8 cellular contexts compared by ENCODE assay signal in the genomic region with DNA sequence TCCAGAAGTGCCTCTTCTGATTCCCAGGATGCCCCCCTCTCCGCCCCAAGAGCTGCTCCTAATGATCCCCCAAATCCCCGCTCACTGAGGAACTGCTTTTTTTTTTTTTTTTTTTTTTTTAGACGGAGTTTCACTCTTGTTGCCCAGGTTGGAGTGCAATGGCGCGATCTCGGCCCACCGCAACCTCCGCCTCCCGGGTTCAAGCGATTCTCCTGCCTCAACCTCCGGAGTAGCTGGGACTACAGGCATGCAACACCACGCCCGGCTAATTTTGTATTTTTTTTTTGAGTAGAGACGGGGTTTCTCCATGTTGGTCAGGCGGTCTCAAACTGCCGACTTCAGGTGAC. TPM values are rescaled to one million over a fixed set of nuclear protein-coding genes. Genes with fewer than 3 reads are reported as not detected.
DNase-seq lines count a peak whose midpoint lies in the region; ATAC-seq and TF ChIP-seq lines count a peak whose summit lies in the region.
"Not testable (repeated sequence)": the region's sequence is repeated elsewhere in the genome, so short reads cannot be mapped to it uniquely, and the experiment has no call there.

No MANE protein-coding gene starts in this region.

- BruUV-seq in A673 (replicated peaks; lab: Mats Ljungman, UMichigan) = not testable (repeated sequence)

- peak overlapping the region; percentile 98 for H3K27ac Mint-ChIP-seq in activated naive CD8-positive, alpha-beta T cell treated with anti-CD3 and anti-CD28 coated beads for 36 hours
- peak overlapping the region; percentile 96 to 97 for H3K27ac Mint-ChIP-seq in effector memory CD8-positive, alpha-beta T cell
- peak overlapping the region in 9 of 10 donors; percentile 53 to 99 (median 98) for H3K27ac Mint-ChIP-seq in naive thymus-derived CD8-positive, alpha-beta T cell

- peaks cover 12% of the 10 kb centered on the region for H3K36me3 Mint-ChIP-seq in activated naive CD8-positive, alpha-beta T cell treated with anti-CD3 and anti-CD28 coated beads for 36 hours
- peaks cover 37% of the 10 kb centered on the region for H3K36me3 Mint-ChIP-seq in effector memory CD8-positive, alpha-beta T cell (ENCODE audit: insufficient read depth)
- not testable (repeated sequence) for H3K36me3 Mint-ChIP-seq in naive thymus-derived CD8-positive, alpha-beta T cell

- WGBS in spleen, 5 donors = 12 to 37% (median 31%) methylated on average over 9 to 16 of the region's 16 CpGs

- peak overlapping the region; percentile 97 for H3K4me3 Mint-ChIP-seq in activated naive CD8-positive, alpha-beta T cell treated with anti-CD3 and anti-CD28 coated beads for 36 hours
- H3K4me3 Mint-ChIP-seq in effector memory CD8-positive, alpha-beta T cell = peak overlapping the region; percentile 97
- H3K4me3 Mint-ChIP-seq in naive thymus-derived CD8-positive, alpha-beta T cell = peak overlapping the region; percentile 94 to 100 (median 99)

- intact Hi-C loops in A673 (cut with micrococcal nuclease; ENCODE audit: unreplicated experiment); spleen (cut with DNase I; ENCODE audit: low total_unique reads): not testable (repeated sequence)

- not testable (repeated sequence) for H3K9me3 ChIP-seq in A673 (ENCODE audit: low read depth, low read length, poor library complexity, severe bottlenecking); HAP-1; SJSA1 (replicated peaks); spleen

- H3K27me3 Mint-ChIP-seq in activated naive CD8-positive, alpha-beta T cell treated with anti-CD3 and anti-CD28 coated beads for 36 hours; effector memory CD8-positive, alpha-beta T cell; naive thymus-derived CD8-positive, alpha-beta T cell: not testable (repeated sequence)

- POLR2A ChIA-PET in A673 (lab: Charles Lee; ENCODE audit: low non-redundant PET) = interaction anchor here (0.5 to 0.6 kb wide), 3 partner anchors 33 to 1073 kb away, joined by 3 to 12 read pairs (median 5); no protein-coding TSS in a partner anchor
- POLR2A ChIA-PET in naive thymus-derived CD8-positive, alpha-beta T cell (lab: Charles Lee) = interaction anchor here (0.7 to 2.1 kb wide), 6 partner anchors 58 to 477 kb away, joined by 3 to 10 read pairs (median 5); partner anchors contain the start of genes ATP6V0B, CDC20, CFAP57 and EBNA1BP2

- H3K27ac ChIP-seq in A673 (ENCODE audit: low read depth, low read length, poor library complexity, severe bottlenecking) (peak overlapping the region; percentile 88), SJSA1 (peak overlapping the region; percentile 55; the same call in 1 of the 2 replicates), spleen (peak overlapping the region; percentile 93 to 97 (median 96))

- not testable (repeated sequence) for TF ChIP-seq CTCF in A673 (conservative IDR thresholded peaks at IDR 0.05; ENCODE audit: low read depth, low read length); spleen (IDR thresholded peaks at IDR 0.05 in 8 of 11, conservative IDR thresholded peaks at IDR 0.05 in 3 of 11)

- CTCF ChIA-PET in A673 (lab: Charles Lee) = interaction anchor here (0.9 kb wide), 1 partner anchor 422 kb away, joined by 3 read pairs; no protein-coding TSS in a partner anchor

- H3K4me1 ChIP-seq in A673 (ENCODE audit: insufficient read depth, low read length, poor library complexity, severe bottlenecking); HAP-1; SJSA1 (replicated peaks): not testable (repeated sequence)
- H3K4me1 ChIP-seq in spleen = peaks cover 17 to 47% (median 36%) of the 10 kb centered on the region in 6 donors

- not testable (repeated sequence) for ATAC-seq in effector memory CD8-positive, alpha-beta T cell (replicated peaks); naive thymus-derived CD8-positive, alpha-beta T cell

- H3K9me3 Mint-ChIP-seq in activated naive CD8-positive, alpha-beta T cell treated with anti-CD3 and anti-CD28 coated beads for 36 hours; effector memory CD8-positive, alpha-beta T cell; naive thymus-derived CD8-positive, alpha-beta T cell: not testable (repeated sequence)

- not testable (repeated sequence) for H3K27me3 ChIP-seq in A673 (replicated peaks; ENCODE audit: insufficient read depth, low read depth, low read length, poor library complexity); HAP-1 (ENCODE audit: low read depth); SJSA1 (replicated peaks); spleen (replicated peaks in 1 of 7)

- in situ Hi-C loops in HAP-1 (cut with MboI; ENCODE audit: low sequenced_read_pairs) = not testable (repeated sequence)

- not testable (repeated sequence) for TF ChIP-seq POLR2A in spleen (IDR thresholded peaks at IDR 0.05)

- H3K4me3 ChIP-seq in A673 (ENCODE audit: low read depth, low read length, poor library complexity, severe bottlenecking) = peak overlapping the region; percentile 82
- H3K4me3 ChIP-seq in HAP-1 = peak overlapping the region; percentile 85
- peak overlapping the region; percentile 62 for H3K4me3 ChIP-seq in SJSA1
- peak overlapping the region; percentile 99 for H3K4me3 ChIP-seq in iPS-11a (ENCODE audit: low read depth, low read length)
- H3K4me3 ChIP-seq in spleen = peak overlapping the region; percentile 60 to 87 (median 72)

- H3K4me1 Mint-ChIP-seq in activated naive CD8-positive, alpha-beta T cell treated with anti-CD3 and anti-CD28 coated beads for 36 hours = peaks cover 24% of the 10 kb centered on the region
- H3K4me1 Mint-ChIP-seq in effector memory CD8-positive, alpha-beta T cell (ENCODE audit: low read depth in 2 of 2) = peaks cover 27 to 31% of the 10 kb centered on the region in 2 donors
- H3K4me1 Mint-ChIP-seq in naive thymus-derived CD8-positive, alpha-beta T cell = peaks cover 20 to 39% (median 33%) of the 10 kb centered on the region in 4 donors

- H3K36me3 ChIP-seq in A673 (ENCODE audit: insufficient read depth, low read length, poor library complexity, severe bottlenecking) = peaks cover 17% of the 10 kb centered on the region
- H3K36me3 ChIP-seq in HAP-1 (replicated peaks) = peaks cover 11% of the 10 kb centered on the region
- peaks cover 12% of the 10 kb centered on the region for H3K36me3 ChIP-seq in SJSA1
- H3K36me3 ChIP-seq in spleen = peaks cover 2 to 14% (median 8%) of the 10 kb centered on the region in 6 donors

- DNase-seq in A673 (ENCODE audit: low spot score); HAP-1 (ENCODE audit: low spot score in 2 of 2); SJSA1 (ENCODE audit: low read depth in 1 of 2, low spot score in 2 of 2); spleen: not testable (repeated sequence)
- peak; percentile 14 for DNase-seq in activated naive CD8-positive, alpha-beta T cell treated with anti-CD3 and anti-CD28 coated beads for 36 hours
- peak in 2 of 3 experiments; percentile 2 to 4 for DNase-seq in effector memory CD8-positive, alpha-beta T cell
- peak in 3 of 10 donors; percentile 1 to 17 (median 3) for DNase-seq in naive thymus-derived CD8-positive, alpha-beta T cell

RNA-seq across cellular contexts. Expression of gene KDM4A, which starts 0.8 kb away (rescaled TPM):
- total RNA-seq in A673 (2021) (64.5 and 68.7 TPM in 2 replicates), spleen (10 to 100 TPM; 36.9 to 58.5 (median 41.3) TPM)
- 22.4 and 25.6 TPM in 2 replicates for total RNA-seq in SJSA1 (2014; rRNA removed; shearing (Covaris generic))
- 10 to 100 TPM; 24.9 to 26.0 TPM for total RNA-seq in activated naive CD8-positive, alpha-beta T cell treated with anti-CD3 and anti-CD28 coated beads for 36 hours
- total RNA-seq in naive thymus-derived CD8-positive, alpha-beta T cell = 10 to 100 TPM; 33.8 to 36.8 TPM
- polyA plus RNA-seq in naive thymus-derived CD8-positive, alpha-beta T cell = 1 to 10 TPM; 4.2 to 8.2 (median 6.6) TPM
- 10 to 100 TPM in 1 of 3 donors, 1 to 10 TPM in 2; 7.8 to 12.2 (median 8.3) TPM for polyA plus RNA-seq in spleen

RNA-seq across cellular contexts. Expression of gene ST3GAL3, which starts 58.2 kb away (rescaled TPM):
- total RNA-seq in A673 (2021) (26.8 and 30.7 TPM in 2 replicates), spleen (10 to 100 TPM; 15.6 to 34.3 (median 22.4) TPM)
- 18.7 and 25.0 TPM in 2 replicates for total RNA-seq in SJSA1 (2014; rRNA removed; shearing (Covaris generic))
- 10 to 100 TPM in 1 of 2 experiments, 1 to 10 TPM in 1; 9.7 to 11.1 TPM for total RNA-seq in activated naive CD8-positive, alpha-beta T cell treated with anti-CD3 and anti-CD28 coated beads for 36 hours
- 10 to 100 TPM; 21.9 to 23.0 TPM for total RNA-seq in naive thymus-derived CD8-positive, alpha-beta T cell
- polyA plus RNA-seq in naive thymus-derived CD8-positive, alpha-beta T cell = 10 to 100 TPM in 1 of 3 donors, 1 to 10 TPM in 2; 7.5 to 10.9 (median 9.9) TPM
- polyA plus RNA-seq in spleen = 10 to 100 TPM in 1 of 3 donors, 1 to 10 TPM in 2; 6.4 to 11.7 (median 8.7) TPM
